Comparison of ENCODE assay signal across 39 cellular contexts in the genomic region with DNA sequence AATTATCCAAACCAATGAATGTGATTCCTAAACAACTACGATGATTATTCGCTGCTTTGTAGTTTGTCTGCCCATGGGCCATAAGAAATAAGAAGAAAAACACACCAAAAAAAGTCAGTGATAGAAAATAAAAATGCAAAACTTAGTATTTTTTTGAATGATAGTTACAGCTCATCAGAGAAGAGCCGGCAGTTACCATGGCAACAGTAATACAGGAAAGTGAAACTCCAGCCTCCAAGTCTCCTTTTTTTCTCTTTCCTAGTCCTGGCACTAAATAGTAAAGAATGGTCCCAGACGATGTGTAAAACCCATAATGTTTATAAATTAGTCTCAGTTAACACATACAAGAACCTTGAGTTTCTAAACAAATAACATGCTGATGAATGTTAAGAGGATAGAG. TPM values are rescaled to one million over a fixed set of nuclear protein-coding genes. Genes with fewer than 3 reads are reported as not detected.
"Had no signal": no experiment of that assay in that cellular context is flagged by ENCODE, and none has a peak within 500 bp of the region (broad histone marks: within the 10 kb centered on the region; RNA-seq: fewer than 3 reads in every experiment).

No MANE protein-coding gene starts in this region.

- H3K4me3 Mint-ChIP-seq: activated B cell treated with CpG ODN at 0.5 μM for 24 hours; activated CD4-positive, alpha-beta memory T cell treated with anti-CD3 and anti-CD28 coated beads for 36 hours; activated naive CD4-positive, alpha-beta T cell treated with anti-CD3 and anti-CD28 coated beads, Interleukin-2, amount 10 ng/mL, durations not matched to agents 7 days and 5 days; activated naive CD8-positive, alpha-beta T cell; activated naive CD8-positive, alpha-beta T cell treated with anti-CD3 and anti-CD28 coated beads, Interleukin-2, amount 50 U/mL, for 24 hours; activated T-cell treated with anti-CD3 and anti-CD28 coated beads, Interleukin-2, amount 50 U/mL, for 4 hours; activated T-helper 1 cell treated with anti-CD3 and anti-CD28 coated beads, Interleukin-12 subunit alpha, Interleukin-12 subunit beta, Interleukin-2, Interleukin-4 antibody, amounts not matched to agents 30 ng/mL and 10 ng/mL and 1 ng/mL, durations not matched to agents 14 hours and 24 hours and 36 hours; brain had no signal

- H3K36me3 Mint-ChIP-seq: activated CD4-positive, alpha-beta memory T cell treated with anti-CD3 and anti-CD28 coated beads for 36 hours; activated naive CD4-positive, alpha-beta T cell treated with anti-CD3 and anti-CD28 coated beads, Interleukin-2, amount 10 ng/mL, durations not matched to agents 7 days and 5 days; activated naive CD8-positive, alpha-beta T cell; brain had no signal

- DNase-seq: activated B cell treated with CpG ODN at 0.5 μM for 24 hours; activated CD4-positive, alpha-beta memory T cell treated with anti-CD3 and anti-CD28 coated beads for 36 hours; activated CD4-positive, alpha-beta T cell treated with anti-CD3 and anti-CD28 coated beads for 4 hours; activated CD4-positive, alpha-beta T cell treated with anti-CD3 and anti-CD28 coated beads, Interleukin-2, amount 50 U/mL, for 1 hour; activated CD4-positive, CD25-positive, alpha-beta regulatory T cell treated with anti-CD3 and anti-CD28 coated beads, Interleukin-2, amount 50 U/mL, for 72 hours; activated CD8-positive, alpha-beta memory T cell treated with anti-CD3 and anti-CD28 coated beads, Interleukin-2, amount 50 U/mL, for 4 hours; activated gamma-delta T cell treated with Interleukin-2 at 50 U/mL for 16 hours; activated naive CD4-positive, alpha-beta T cell treated with anti-CD3 and anti-CD28 coated beads, Interleukin-2, amount 10 ng/mL, durations not matched to agents 7 days and 5 days; activated naive CD8-positive, alpha-beta T cell treated with anti-CD3 and anti-CD28 coated beads, Interleukin-2, amount 50 U/mL, for 24 hours; activated T-cell treated with anti-CD3 and anti-CD28 coated beads for 4 hours; activated T-cell treated with anti-CD3 and anti-CD28 coated beads, Interleukin-2, amount 50 U/mL, for 4 hours; cerebellar nuclear complex; Karpas-422; KBM-7; MG63; NCI-H1048; NCI-H1105 treated with DMSO at 0.1 percent for 48 hours; NCI-H1436; NCI-H1694; NCI-H1930; NCI-H2081 treated with DMSO at 0.1 percent for 48 hours; NCI-H510A; NCI-H526; NCI-H82; NK-92 treated with Interleukin-12 subunit alpha and Interleukin-12 subunit beta, amount 100 ng/mL, for 24 hours; PC-3; Peyer's patch; RPMI8226; SHP77 treated with DMSO at 0.1 percent for 48 hours; SW 1271; T-helper 1 cell; T-helper 2 cell; T-helper 9 cell had no signal

- H3K27ac ChIP-seq: Peyer's patch, SJSA1, VCaP had no signal

- H3K4me1 ChIP-seq: Peyer's patch, SJSA1 had no signal

- H3K36me3 ChIP-seq: MG63, Peyer's patch, SJSA1 had no signal

- H3K27ac Mint-ChIP-seq: activated B cell treated with CpG ODN at 0.5 μM for 24 hours; activated CD4-positive, alpha-beta memory T cell treated with anti-CD3 and anti-CD28 coated beads for 36 hours; activated naive CD4-positive, alpha-beta T cell treated with anti-CD3 and anti-CD28 coated beads, Interleukin-2, amount 10 ng/mL, durations not matched to agents 7 days and 5 days; activated naive CD8-positive, alpha-beta T cell; activated naive CD8-positive, alpha-beta T cell treated with anti-CD3 and anti-CD28 coated beads, Interleukin-2, amount 50 U/mL, for 24 hours; activated T-helper 1 cell treated with anti-CD3 and anti-CD28 coated beads, Interleukin-12 subunit alpha, Interleukin-12 subunit beta, Interleukin-2, Interleukin-4 antibody, amounts not matched to agents 30 ng/mL and 10 ng/mL and 1 ng/mL, durations not matched to agents 14 hours and 24 hours and 36 hours; brain had no signal

- H3K4me1 Mint-ChIP-seq: activated B cell treated with CpG ODN at 0.5 μM for 24 hours; activated naive CD4-positive, alpha-beta T cell treated with anti-CD3 and anti-CD28 coated beads, Interleukin-2, amount 10 ng/mL, durations not matched to agents 7 days and 5 days; activated naive CD8-positive, alpha-beta T cell treated with anti-CD3 and anti-CD28 coated beads, Interleukin-2, amount 50 U/mL, for 24 hours had no signal

- H3K27me3 ChIP-seq: MG63, Peyer's patch had no signal

- ATAC-seq: activated naive CD8-positive, alpha-beta T cell treated with anti-CD3 and anti-CD28 coated beads, Interleukin-2, amount 50 U/mL, for 24 hours; activated T-cell treated with anti-CD3 and anti-CD28 coated beads, Interleukin-2, amount 50 U/mL, for 4 hours; PC-3 had no signal

- H3K27me3 Mint-ChIP-seq: activated B cell treated with CpG ODN at 0.5 μM for 24 hours, brain had no signal

- H3K4me3 ChIP-seq: MG63, Peyer's patch, SJSA1 had no signal

- H3K9me3 Mint-ChIP-seq: activated B cell treated with CpG ODN at 0.5 μM for 24 hours; activated CD4-positive, alpha-beta memory T cell treated with anti-CD3 and anti-CD28 coated beads for 36 hours; activated naive CD4-positive, alpha-beta T cell treated with anti-CD3 and anti-CD28 coated beads, Interleukin-2, amount 10 ng/mL, durations not matched to agents 7 days and 5 days; activated naive CD8-positive, alpha-beta T cell treated with anti-CD3 and anti-CD28 coated beads, Interleukin-2, amount 50 U/mL, for 24 hours; activated T-cell treated with anti-CD3 and anti-CD28 coated beads, Interleukin-2, amount 50 U/mL, for 4 hours; activated T-helper 1 cell treated with anti-CD3 and anti-CD28 coated beads, Interleukin-12 subunit alpha, Interleukin-12 subunit beta, Interleukin-2, Interleukin-4 antibody, amounts not matched to agents 30 ng/mL and 10 ng/mL and 1 ng/mL, durations not matched to agents 14 hours and 24 hours and 36 hours had no signal

RNA-seq across cellular contexts. Expression of a gene that starts 21.6 kb away (rescaled TPM):
- total RNA-seq: activated B cell treated with CpG ODN at 0.5 μM for 24 hours; activated CD4-positive, alpha-beta memory T cell treated with anti-CD3 and anti-CD28 coated beads for 36 hours; activated T-cell treated with anti-CD3 and anti-CD28 coated beads, Interleukin-2, amount 50 U/mL, for 4 hours; activated T-helper 1 cell treated with anti-CD3 and anti-CD28 coated beads, Interleukin-12 subunit alpha, Interleukin-12 subunit beta, Interleukin-2, Interleukin-4 antibody, amounts not matched to agents 30 ng/mL and 10 ng/mL and 1 ng/mL, durations not matched to agents 14 hours and 24 hours and 36 hours; bronchial epithelial cell; PC-3; Peyer's patch; SJSA1 had no signal
